In genomic region chr19:48689438-48689837, GRCh38 we compare ENCODE assay signal across 33 cellular contexts. TPM values are rescaled to one million over a fixed set of nuclear protein-coding genes. Genes with fewer than 3 reads are reported as not detected.
"Had no signal": no experiment of that assay in that cellular context is flagged by ENCODE, and none has a peak within 500 bp of the region (broad histone marks: within the 10 kb centered on the region; RNA-seq: fewer than 3 reads in every experiment).

No MANE protein-coding gene starts in this region.

- H3K4me1 ChIP-seq: adrenal gland, heart right ventricle, lower lobe of right lung, psoas muscle had no signal

- H3K4me3 ChIP-seq: adrenal gland, colonic mucosa, esophagus squamous epithelium, heart right ventricle, lower lobe of right lung, ovary, psoas muscle, sigmoid colon, tibial nerve had no signal

- H3K9me3 ChIP-seq: adrenal gland, colonic mucosa, esophagus squamous epithelium, heart right ventricle, lower lobe of right lung, neutrophil, ovary, psoas muscle, sigmoid colon, tibial nerve had no signal

- DNase-seq: activated CD4-positive, alpha-beta T cell treated with anti-CD3 and anti-CD28 coated beads for 48 hours; activated CD4-positive, alpha-beta T cell treated with anti-CD3 and anti-CD28 coated beads, Interleukin-2, amount 50 U/mL, for 48 hours; activated CD8-positive, alpha-beta memory T cell treated with anti-CD3 and anti-CD28 coated beads for 24 hours; activated effector memory CD4-positive, alpha-beta T cell treated with Interleukin-2 at 50 U/mL for 16 hours; activated naive CD4-positive, alpha-beta T cell treated with Interleukin-2 at 50 U/mL for 16 hours; adrenal gland; colonic mucosa; effector CD8-positive, alpha-beta T cell; esophagus squamous epithelium; foreskin melanocyte; heart right ventricle; kidney glomerular epithelial cell; lower lobe of right lung; mesenchymal stem cell; ovary; psoas muscle; sigmoid colon; small intestine; stimulated activated CD4-positive, alpha-beta T cell treated with anti-CD3 and anti-CD28 coated beads, Interleukin-4, amount 100 ng/mL, for 24 hours; WERI-Rb-1 had no signal

- ATAC-seq: activated CD4-positive, CD25-positive, alpha-beta regulatory T cell treated with anti-CD3 and anti-CD28 coated beads, Interleukin-2, amount 50 U/mL, for 24 hours; heart right ventricle; left lobe of liver; lower lobe of right lung; natural killer cell treated with Interleukin-12 subunit alpha and Interleukin-12 subunit beta and Interleukin-15 and Interleukin-18, amount 100 ng/mL, for 72 hours; psoas muscle; stimulated activated memory B cell treated with anti-CD40 and anti-IgM and Interleukin-4, amounts not matched to agents 10 μg/mL and 1 μg/mL and 100 μg/mL, for 72 hours had no signal

- H3K36me3 ChIP-seq: adrenal gland, colonic mucosa, esophagus squamous epithelium, heart right ventricle, lower lobe of right lung, neutrophil, ovary, sigmoid colon, WERI-Rb-1 had no signal

- H3K27me3 ChIP-seq: adrenal gland, colonic mucosa, esophagus squamous epithelium, heart right ventricle, ovary, sigmoid colon, tibial nerve had no signal

- H3K27ac ChIP-seq: adrenal gland, colonic mucosa, epithelial cell of prostate, heart right ventricle, lower lobe of right lung, neutrophil, ovary, psoas muscle, tibial nerve, WERI-Rb-1 had no signal

RNA-seq across cellular contexts. Expression of gene FUT2, which starts 6.3 kb away (rescaled TPM):
- total RNA-seq: adrenal gland; astrocyte; dermis microvascular lymphatic vessel endothelial cell; glomerular endothelial cell; heart right ventricle; left lobe of liver; mononuclear cell; natural killer cell treated with Interleukin-12 subunit alpha and Interleukin-12 subunit beta and Interleukin-15 and Interleukin-18, amount 100 ng/mL, for 72 hours; psoas muscle; sigmoid colon; T-helper 1 cell treated with Interleukin-12 subunit alpha and Interleukin-12 subunit beta and Interleukin-4 antibody, amounts not matched to agents 30 ng/mL and 1 ng/mL, for 36 hours had no signal
- polyA plus RNA-seq: psoas muscle had no signal

RNA-seq across cellular contexts. Expression of gene NTN5, which starts 16.6 kb away (rescaled TPM):
- total RNA-seq: dermis microvascular lymphatic vessel endothelial cell, temporal lobe had no signal
